In the genomic region with DNA sequence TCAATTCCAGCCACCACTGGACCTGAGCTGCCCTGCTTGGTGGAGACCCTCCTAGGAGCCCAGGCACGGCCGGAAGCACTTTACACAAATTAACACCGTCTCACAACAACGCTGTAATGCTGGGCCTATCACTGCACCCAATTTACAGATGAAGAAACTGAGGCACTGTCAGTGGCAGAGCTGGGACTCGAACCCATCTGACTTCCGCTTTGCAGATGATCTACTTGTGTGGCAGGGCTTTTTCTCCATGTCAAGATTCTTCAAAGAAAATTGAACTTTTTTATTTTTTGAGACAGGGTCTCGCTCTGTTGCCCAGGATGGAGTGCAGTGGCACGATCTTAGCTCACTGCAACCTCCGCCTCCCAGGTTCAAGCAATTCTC, we compare ENCODE assay signal across 29 cellular contexts. TPM values are rescaled to one million over a fixed set of nuclear protein-coding genes. Genes with fewer than 3 reads are reported as not detected.
"Had no signal": no experiment of that assay in that cellular context is flagged by ENCODE, and none has a peak within 500 bp of the region (broad histone marks: within the 10 kb centered on the region; RNA-seq: fewer than 3 reads in every experiment).

No MANE protein-coding gene starts in this region.

- ATAC-seq: stimulated activated effector memory CD8-positive, alpha-beta T cell treated with anti-CD3 and anti-CD28 coated beads, Interleukin-12 subunit alpha, Interleukin-12 subunit beta, amount 100 ng/mL, for 72 hours; stimulated activated memory B cell treated with anti-CD40 and anti-IgM and Interleukin-4, amounts not matched to agents 10 μg/mL and 1 μg/mL and 100 μg/mL, for 72 hours; stimulated activated naive B cell treated with anti-CD40 and anti-IgM and Interleukin-4, amounts not matched to agents 10 μg/mL and 1 μg/mL and 100 μg/mL, for 72 hours; stimulated activated naive CD8-positive, alpha-beta T cell treated with anti-CD3 and anti-CD28 coated beads, Interleukin-15, amount 100 ng/mL, for 72 hours; stimulated activated naive CD8-positive, alpha-beta T cell treated with anti-CD3 and anti-CD28 coated beads, Interleukin-15, Interleukin-2, amounts not matched to agents 100 U/mL and 50 U/mL, for 24 hours; upper lobe of right lung had no signal

- DNase-seq: stimulated activated CD4-positive, alpha-beta T cell treated with anti-CD3 and anti-CD28 coated beads, Interleukin-2, amount 100 ng/mL, for 48 hours; stimulated activated CD4-positive, alpha-beta T cell treated with anti-CD3 and anti-CD28 coated beads, Interleukin-4, amount 100 ng/mL, for 1 hour; stimulated activated CD4-positive, alpha-beta T cell treated with anti-CD3 and anti-CD28 coated beads, Interleukin-4, amount 100 ng/mL, for 24 hours; stimulated activated CD4-positive, alpha-beta T cell treated with anti-CD3 and anti-CD28 coated beads, Interleukin-4, amount 100 ng/mL, for 4 hours; stimulated activated CD8-positive, alpha-beta memory T cell treated with anti-CD3 and anti-CD28 coated beads, Interleukin-4, amount 100 ng/mL, for 48 hours; stimulated activated naive B cell treated with anti-CD40 and anti-IgM and Interleukin-4, amounts not matched to agents 10 μg/mL and 1 μg/mL and 100 μg/mL, for 72 hours; stimulated activated naive CD4-positive, alpha-beta T cell; stimulated activated naive CD4-positive, alpha-beta T cell treated with Interleukin-2 at 50 U/mL for 16 hours; stimulated activated naive CD8-positive, alpha-beta T cell treated with anti-CD3 and anti-CD28 coated beads, Interleukin-15, amount 100 ng/mL, for 72 hours; stimulated activated naive CD8-positive, alpha-beta T cell treated with anti-CD3 and anti-CD28 coated beads, Interleukin-15, Interleukin-2, amounts not matched to agents 100 U/mL and 50 U/mL, for 24 hours; stomach; substantia nigra; testis; thyroid gland; tibial artery; transverse colon; trophoblast cell; upper lobe of left lung; upper lobe of right lung; uterus had no signal

- H3K27me3 ChIP-seq: testis, thyroid gland, upper lobe of left lung, upper lobe of right lung, uterus, vagina had no signal

- H3K36me3 ChIP-seq: stomach, suprapubic skin, thoracic aorta, thyroid gland, tibial artery, tibial nerve, transverse colon, upper lobe of left lung, upper lobe of right lung, uterus, vagina had no signal

- H3K4me1 ChIP-seq: stomach, suprapubic skin, testis, thyroid gland, tibial artery, tibial nerve, transverse colon, upper lobe of left lung, upper lobe of right lung, uterus, vagina had no signal

- FAIRE-seq: urothelium cell line had no signal

- H3K27ac ChIP-seq: stomach, suprapubic skin, testis, thoracic aorta, thyroid gland, tibial artery, tibial nerve, transverse colon, upper lobe of left lung, upper lobe of right lung, uterus, vagina had no signal

- H3K9me3 ChIP-seq: stomach, suprapubic skin, testis, thoracic aorta, thyroid gland, tibial artery, tibial nerve, transverse colon, upper lobe of left lung, upper lobe of right lung, uterus, vagina had no signal

- H3K4me3 ChIP-seq: stomach, suprapubic skin, testis, thoracic aorta, thyroid gland, tibial artery, tibial nerve, transverse colon, upper lobe of left lung, upper lobe of right lung, uterus, vagina had no signal

RNA-seq across cellular contexts. Expression of gene ZFR2, which starts 33.8 kb away (rescaled TPM):
- total RNA-seq: subcutaneous adipose tissue, thoracic aorta, thyroid gland, tibial nerve, transverse colon, urinary bladder, uterus, vagina had no signal

RNA-seq across cellular contexts. Expression of gene ATCAY, which starts 45.4 kb away (rescaled TPM):
- total RNA-seq: subcutaneous adipose tissue, suprapubic skin, thoracic aorta, tibial nerve, upper lobe of left lung, upper lobe of right lung had no signal
